In the genomic region with DNA sequence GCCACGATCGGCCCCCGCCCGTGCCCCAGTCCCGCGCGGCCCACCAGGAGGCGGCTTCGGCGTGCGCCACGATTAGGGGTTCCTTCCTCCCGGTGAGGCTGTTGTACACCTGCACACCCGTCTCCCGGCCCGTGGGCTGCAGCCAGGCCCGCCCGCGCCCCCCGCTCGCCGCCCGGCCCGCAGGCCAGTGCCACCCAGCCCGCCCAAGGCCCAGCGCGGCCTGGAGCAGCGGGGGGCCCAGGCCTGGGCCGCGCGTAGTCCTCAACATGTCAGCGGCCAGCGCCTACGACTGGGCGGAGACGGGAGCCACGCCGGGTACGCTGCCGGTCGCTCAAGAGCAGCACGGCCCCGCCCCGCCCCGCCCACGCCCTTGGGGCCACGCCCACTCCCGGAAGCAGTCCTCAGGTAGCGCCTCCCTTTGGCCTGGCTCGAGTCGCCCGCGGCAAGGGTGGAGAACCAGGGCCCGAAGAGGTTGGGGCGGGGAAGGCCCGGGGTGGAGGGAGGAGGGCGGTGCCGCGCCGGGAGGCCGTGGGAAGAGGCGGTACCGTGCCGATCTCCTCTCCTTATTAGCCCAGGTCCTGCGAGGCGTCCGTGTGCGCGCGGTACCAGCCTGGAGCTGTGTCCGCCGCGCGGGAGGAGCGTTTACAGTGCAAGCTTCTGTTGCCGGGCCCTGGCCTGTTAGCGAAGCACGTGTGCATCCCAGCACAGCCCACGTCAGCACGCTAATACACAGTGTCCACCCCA, we compare ENCODE assay signal across 8 cellular contexts. TPM values are rescaled to one million over a fixed set of nuclear protein-coding genes. Genes with fewer than 3 reads are reported as not detected.
DNase-seq lines count a peak whose midpoint lies in the region; ATAC-seq, FAIRE-seq and TF ChIP-seq lines count a peak whose summit lies in the region.

A gene with protein sequence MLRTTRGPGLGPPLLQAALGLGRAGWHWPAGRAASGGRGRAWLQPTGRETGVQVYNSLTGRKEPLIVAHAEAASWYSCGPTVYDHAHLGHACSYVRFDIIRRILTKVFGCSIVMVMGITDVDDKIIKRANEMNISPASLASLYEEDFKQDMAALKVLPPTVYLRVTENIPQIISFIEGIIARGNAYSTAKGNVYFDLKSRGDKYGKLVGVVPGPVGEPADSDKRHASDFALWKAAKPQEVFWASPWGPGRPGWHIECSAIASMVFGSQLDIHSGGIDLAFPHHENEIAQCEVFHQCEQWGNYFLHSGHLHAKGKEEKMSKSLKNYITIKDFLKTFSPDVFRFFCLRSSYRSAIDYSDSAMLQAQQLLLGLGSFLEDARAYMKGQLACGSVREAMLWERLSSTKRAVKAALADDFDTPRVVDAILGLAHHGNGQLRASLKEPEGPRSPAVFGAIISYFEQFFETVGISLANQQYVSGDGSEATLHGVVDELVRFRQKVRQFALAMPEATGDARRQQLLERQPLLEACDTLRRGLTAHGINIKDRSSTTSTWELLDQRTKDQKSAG (minus strand): TSS at position 291 of the 744 bp plus-strand sequence. CDS start 23 bp downstream, at position 268.

- TF ChIP-seq EP300 in HepG2 (IDR thresholded peaks at IDR 0.05; ENCODE audit: low read depth in 2 of 2, low read length in 2 of 2), result no peak
- TF ChIP-seq EP300 in HepG2 (CRISPR knock-in tag; IDR thresholded peaks at IDR 0.05; ENCODE audit: borderline replicate concordance), result no peak

- peak in 1 of 2 experiments; percentile 78; a peak in 2 of 4 replicates for TF ChIP-seq POLR2A in HepG2 (IDR thresholded peaks at IDR 0.05; ENCODE audit: insufficient read depth in 1 of 2, low read depth in 2 of 2, low read length in 2 of 2)

- H3K4me1 ChIP-seq in CD4-positive, CD25-positive, alpha-beta regulatory T cell (ENCODE audit: control insufficient read depth, insufficient read depth, low read length, poor library complexity, severe bottlenecking), result peaks cover 36% of the 10 kb centered on the region
- H3K4me1 ChIP-seq in HepG2 (ENCODE audit: insufficient read depth, low read length), result peaks cover 58% of the 10 kb centered on the region

- H3K36me3 ChIP-seq in CD4-positive, CD25-positive, alpha-beta regulatory T cell (ENCODE audit: control insufficient read depth, insufficient read depth, low read length), result peaks cover 20% of the 10 kb centered on the region
- H3K36me3 ChIP-seq in HepG2 (replicated peaks in 1 of 2; ENCODE audit: control insufficient read depth in 1 of 2, insufficient read depth in 2 of 2, low read length in 2 of 2), result peaks cover under 1 to 13% of the 10 kb centered on the region in 2 experiments; a peak in 4 of 5 replicates

- H3K4me3 ChIP-seq in CD4-positive, CD25-positive, alpha-beta regulatory T cell (ENCODE audit: low read depth, low read length), result peak within 1 kb of the TSS; percentile 82
- peak within 1 kb of the TSS; percentile 72 to 97 (median 92) for H3K4me3 ChIP-seq in HepG2 (replicated peaks in 1 of 3; ENCODE audit: insufficient read depth in 1 of 3, low read depth in 2 of 3, low read length in 3 of 3)

- H3K4me3 Mint-ChIP-seq in CD4-positive, CD25-positive, alpha-beta regulatory T cell, result peak within 1 kb of the TSS; percentile 94 to 96 (median 95)
- H3K4me3 Mint-ChIP-seq in dendritic cell treated with granulocyte-macrophage colony-stimulating factor and Interleukin-4, amounts not matched to agents 40 ng/mL and 50 ng/mL, for 4 days, result peak within 1 kb of the TSS; percentile 90

- POLR2A ChIA-PET in HepG2 (lab: Yijun Ruan, JAX), result interaction anchor here (0.8 to 1.4 kb wide), 6 partner anchors 9 to 209 kb away, joined by 3 to 21 read pairs (median 4); a partner anchor contains a TSS

- CTCF ChIA-PET in HepG2 (lab: Yijun Ruan, JAX; ENCODE audit: low intra/inter-chr PET ratio, low total read pairs), result no interaction called here

- H4K20me1 ChIP-seq in HepG2 (ENCODE audit: insufficient read depth, low read length), result no peaks in the 10 kb centered on the region

- BruUV-seq in HepG2 (replicated peaks; lab: Mats Ljungman, UMichigan), result no TSS peak

- WGBS in HepG2 (ENCODE audit: low lambda C conversion rate), result 0% methylated on average over 14 of the region's 80 CpGs

- FAIRE-seq in HepG2 (lab: Jason Lieb, UNC), result peak; percentile 80

- no peaks in the 10 kb centered on the region for H3K9me3 Mint-ChIP-seq in CD4-positive, CD25-positive, alpha-beta regulatory T cell
- H3K9me3 Mint-ChIP-seq in dendritic cell treated with granulocyte-macrophage colony-stimulating factor and Interleukin-4, amounts not matched to agents 40 ng/mL and 50 ng/mL, for 4 days, result no peaks in the 10 kb centered on the region

- in situ Hi-C loops in HepG2 (cut with HindIII; ENCODE audit: extremely low pct_ligation_motif_present, low pct_unique_long_range_greater_than_20kb), result loop anchor here (10.0 kb wide), 1 partner anchor 209 kb away; a partner anchor contains a TSS

- H3K9me3 ChIP-seq in CD4-positive, CD25-positive, alpha-beta regulatory T cell (ENCODE audit: control insufficient read depth in 2 of 2, low read length in 2 of 2), result no peaks in the 10 kb centered on the region
- no peaks in the 10 kb centered on the region for H3K9me3 ChIP-seq in HepG2 (ENCODE audit: low read length)

- H3K9ac ChIP-seq in HepG2 (ENCODE audit: insufficient read depth, low read depth, low read length), result peak within 1 kb of the TSS; percentile 91

- H3K27ac Mint-ChIP-seq in CD4-positive, CD25-positive, alpha-beta regulatory T cell, result peak within 1 kb of the TSS; percentile 86 to 94 (median 93)
- peak within 1 kb of the TSS; percentile 82 for H3K27ac Mint-ChIP-seq in dendritic cell treated with granulocyte-macrophage colony-stimulating factor and Interleukin-4, amounts not matched to agents 40 ng/mL and 50 ng/mL, for 4 days

- DNase-seq in CD4-positive, CD25-positive, alpha-beta regulatory T cell, result peak; percentile 86 to 98 (median 92)
- DNase-seq in NCI-H82 (lab: John Stamatoyannopoulos, UW) (peak; percentile 99), HepG2 (ENCODE audit: low spot score) (peak; percentile 94)
- DNase-seq in activated CD4-positive, alpha-beta T cell treated with anti-CD3 and anti-CD28 coated beads, Interleukin-2, amount 50 U/mL, for 4 hours, result peak; percentile 93 to 94
- peak; percentile 92 for DNase-seq in stimulated activated CD4-positive, alpha-beta T cell treated with anti-CD3 and anti-CD28 coated beads, Interleukin-4, amount 100 ng/mL, for 1 hour

- peaks cover 9% of the 10 kb centered on the region for H3K36me3 Mint-ChIP-seq in CD4-positive, CD25-positive, alpha-beta regulatory T cell
- H3K36me3 Mint-ChIP-seq in dendritic cell treated with granulocyte-macrophage colony-stimulating factor and Interleukin-4, amounts not matched to agents 40 ng/mL and 50 ng/mL, for 4 days (ENCODE audit: low read depth), result peaks cover 27% of the 10 kb centered on the region

- TF ChIP-seq CTCF in HepG2 (CRISPR knock-in tag; IDR thresholded peaks at IDR 0.05), result peak; percentile 61

- H2AFZ ChIP-seq in HepG2 (ENCODE audit: low read length), result no peak within 1 kb of the TSS

- H3K27me3 ChIP-seq in CD4-positive, CD25-positive, alpha-beta regulatory T cell (ENCODE audit: control insufficient read depth, insufficient read depth, low read length), result no peaks in the 10 kb centered on the region
- no peaks in the 10 kb centered on the region; a peak in 1 of 5 replicates for H3K27me3 ChIP-seq in HepG2 (ENCODE audit: control insufficient read depth in 1 of 2, insufficient read depth in 2 of 2, low read length in 2 of 2)

- H3K4me2 ChIP-seq in HepG2 (ENCODE audit: low read depth, low read length), result peak within 1 kb of the TSS; percentile 96

- H3K27ac ChIP-seq in CD4-positive, CD25-positive, alpha-beta regulatory T cell (ENCODE audit: insufficient read depth, low read length, poor library complexity, severe bottlenecking), result peak within 1 kb of the TSS; percentile 80
- H3K27ac ChIP-seq in HepG2 (ENCODE audit: extremely low read length, insufficient read depth, low read length), result peak within 1 kb of the TSS; percentile 73

- peaks cover 17% of the 10 kb centered on the region for H3K79me2 ChIP-seq in HepG2 (ENCODE audit: insufficient read depth, low read length)

- ATAC-seq in CD4-positive, CD25-positive, alpha-beta regulatory T cell (ENCODE audit: low read depth in 2 of 2), result peak; percentile 88 to 89
- ATAC-seq in GM19438 (IDR thresholded peaks at IDR 0.05; ENCODE audit: low read depth, unreplicated experiment), result peak; percentile 95
- peak; percentile 97 for ATAC-seq in HG03571 (IDR thresholded peaks at IDR 0.05; ENCODE audit: unreplicated experiment)
- peak; percentile 98 for ATAC-seq in HepG2

- intact Hi-C loops in dendritic cell treated with granulocyte-macrophage colony-stimulating factor and Interleukin-4, amounts not matched to agents 40 ng/mL and 50 ng/mL, for 4 days (cut with micrococcal nuclease), result no loop called here
- intact Hi-C loops in HepG2 (cut with micrococcal nuclease; ENCODE audit: unreplicated experiment), result no loop called here

- peak; percentile 33; the same call in 1 of the 2 replicates for TF ChIP-seq RAD21 in HepG2 (CRISPR knock-in tag; IDR thresholded peaks at IDR 0.05)

- H3K27me3 Mint-ChIP-seq in CD4-positive, CD25-positive, alpha-beta regulatory T cell, result no peaks in the 10 kb centered on the region
- peaks cover 3% of the 10 kb centered on the region for H3K27me3 Mint-ChIP-seq in dendritic cell treated with granulocyte-macrophage colony-stimulating factor and Interleukin-4, amounts not matched to agents 40 ng/mL and 50 ng/mL, for 4 days

- peaks cover 13 to 58% (median 33%) of the 10 kb centered on the region in 4 donors for H3K4me1 Mint-ChIP-seq in CD4-positive, CD25-positive, alpha-beta regulatory T cell
- peaks cover 41% of the 10 kb centered on the region for H3K4me1 Mint-ChIP-seq in dendritic cell treated with granulocyte-macrophage colony-stimulating factor and Interleukin-4, amounts not matched to agents 40 ng/mL and 50 ng/mL, for 4 days (ENCODE audit: low read depth)

RNA-seq across cellular contexts. Expression of the gene that starts here (rescaled TPM):
- 71.4 TPM for total RNA-seq in CD4-positive, CD25-positive, alpha-beta regulatory T cell
- 10 to 100 TPM; 23.1 to 39.9 (median 34.2) TPM for polyA plus RNA-seq in CD4-positive, CD25-positive, alpha-beta regulatory T cell
- 54.3 and 59.3 TPM in 2 replicates for total RNA-seq in HepG2 (2016; rRNA removed; fragmentation: Illumina TruSeq; extraction: Trizol)
- 48.8 and 53.1 TPM in 2 replicates for total RNA-seq in HepG2 (2016; cell fraction: cytosol; rRNA removed; fragmentation: Illumina TruSeq; extraction: Trizol; ENCODE audit: low read depth)
- 55.5 and 59.7 TPM in 2 replicates for total RNA-seq in HepG2 (2016; cell fraction: insoluble cytoplasmic fraction; rRNA removed; fragmentation: Illumina TruSeq; extraction: Trizol)
- 58.9 and 63.9 TPM in 2 replicates for total RNA-seq in HepG2 (2016; cell fraction: membrane; rRNA removed; fragmentation: Illumina TruSeq; extraction: Trizol)
- 53.4 and 63.0 TPM in 2 replicates for total RNA-seq in HepG2 (2016; cell fraction: nucleus; rRNA removed; fragmentation: Illumina TruSeq; extraction: Trizol)
- 41.1 and 41.7 TPM in 2 replicates for polyA plus RNA-seq in HepG2 (2011; rRNA removed)
- polyA plus RNA-seq in HepG2 (2011; cell fraction: cytosol; rRNA removed), result 28.6 and 35.9 TPM in 2 replicates
- 164 and 213 TPM in 2 replicates for polyA plus RNA-seq in HepG2 (2011; cell fraction: nucleus; rRNA removed)
- polyA plus RNA-seq in HepG2 (2012), result 23.6 and 24.3 TPM in 2 replicates
- 51.4 and 54.6 TPM in 2 replicates for polyA plus RNA-seq in HepG2 (2016; cell fraction: cytosol; fragmentation: Illumina TruSeq; extraction: Trizol; ENCODE audit: low read depth)
- 53.7 and 56.0 TPM in 2 replicates for polyA plus RNA-seq in HepG2 (2016; cell fraction: insoluble cytoplasmic fraction; fragmentation: Illumina TruSeq; extraction: Trizol; ENCODE audit: low read depth)
- polyA plus RNA-seq in HepG2 (2016; cell fraction: membrane; fragmentation: Illumina TruSeq; extraction: Trizol; ENCODE audit: low read depth), result 55.8 and 58.6 TPM in 2 replicates
- polyA plus RNA-seq in HepG2 (2016; cell fraction: nucleus; fragmentation: Illumina TruSeq; extraction: Trizol; ENCODE audit: insufficient read depth, low read depth), result 98.7 and 98.9 TPM in 2 replicates
- 31.3 and 59.3 TPM in 2 replicates for polyA minus RNA-seq in HepG2 (2011; rRNA and poly(A)+ RNA removed; ENCODE audit: low replicate concordance)
- polyA minus RNA-seq in HepG2 (2011; cell fraction: cytosol; rRNA and poly(A)+ RNA removed), result 12.7 and 18.4 TPM in 2 replicates
- polyA minus RNA-seq in HepG2 (2011; cell fraction: nucleus; rRNA and poly(A)+ RNA removed), result 74.3 and 83.8 TPM in 2 replicates

Comparison
In these comparisons a context has a peak if more than half of its experiments do, and no peak if none do; other contexts are left out.
1. Peak in every context shown above with its lines: DNase-seq, ATAC-seq, H3K4me3 ChIP-seq and H3K27ac ChIP-seq.